In genomic region chr2:44951714-44952113, GRCh38 we compare ENCODE assay signal across 9 cellular contexts. TPM values are rescaled to one million over a fixed set of nuclear protein-coding genes. Genes with fewer than 3 reads are reported as not detected.
DNase-seq lines count a peak whose midpoint lies in the region; ATAC-seq and TF ChIP-seq lines count a peak whose summit lies in the region.
"Had no signal": no experiment of that assay in that cellular context is flagged by ENCODE, and none has a peak within 500 bp of the region (broad histone marks: within the 10 kb centered on the region; RNA-seq: fewer than 3 reads in every experiment).

No MANE protein-coding gene starts in this region.

- H2BK12ac ChIP-seq in H9 (ENCODE audit: insufficient read length, low read depth, low read length): no peak overlapping the region

- peaks cover 99% of the 10 kb centered on the region for H3K27me3 Mint-ChIP-seq in H9 (ENCODE audit: low read depth)
- peaks cover 40 to 97% (median 75%) of the 10 kb centered on the region in 5 donors for H3K27me3 Mint-ChIP-seq in naive thymus-derived CD8-positive, alpha-beta T cell

- H3K27ac ChIP-seq in H9 (ENCODE audit: insufficient read length, low read depth, low read length): no peak overlapping the region

- no CpG with 5 or more reads among the region's 8 CpGs for WGBS in H9 (ENCODE audit: extremely low coverage, insufficient read length, low lambda C conversion rate)

- H2BK15ac ChIP-seq in H9 (ENCODE audit: low read depth, low read length): no peak overlapping the region

- H2BK120ac ChIP-seq in H9 (ENCODE audit: low read depth, low read length, poor library complexity, severe bottlenecking): no peak overlapping the region

- no peak overlapping the region for H4K91ac ChIP-seq in H9 (ENCODE audit: insufficient read length, low read depth, low read length)

- no peak overlapping the region for H3K14ac ChIP-seq in H9 (ENCODE audit: insufficient read depth, low read length)

- no peaks in the 10 kb centered on the region for H3K9me3 ChIP-seq in H9 (ENCODE audit: control insufficient read depth, low read depth, low read length)

- no peaks in the 10 kb centered on the region for H4K20me1 ChIP-seq in H9 (ENCODE audit: control insufficient read depth, insufficient read depth, insufficient read length)

- TF ChIP-seq CTCF in AG04449 (IDR thresholded peaks at IDR 0.05; ENCODE audit: insufficient read depth, low read length, missing control alignments) (no peak), H9 (conservative IDR thresholded peaks at IDR 0.05) (no peak), choroid plexus epithelial cell (conservative IDR thresholded peaks at IDR 0.05; ENCODE audit: low read depth, low read length) (no peak)

- peaks cover 57 to 72% of the 10 kb centered on the region in 2 experiments for H3K4me1 Mint-ChIP-seq in H9
- H3K4me1 Mint-ChIP-seq in naive thymus-derived CD8-positive, alpha-beta T cell: peaks cover 19 to 39% (median 33%) of the 10 kb centered on the region in 4 donors

- no peak overlapping the region for H3K56ac ChIP-seq in H9 (ENCODE audit: insufficient read length, low read depth, low read length)

- H3K4me2 ChIP-seq in H9 (ENCODE audit: insufficient read depth, insufficient read length, low read length): peak overlapping the region; percentile 9

- H2BK20ac ChIP-seq in H9 (ENCODE audit: low read depth, low read length, poor library complexity, severe bottlenecking): no peak overlapping the region

- H2AK5ac ChIP-seq in H9 (ENCODE audit: insufficient read length, low read length): no peak overlapping the region

- peak overlapping the region; percentile 33 for H3K4me3 ChIP-seq in AG04449 (ENCODE audit: low read depth, low read length)
- H3K4me3 ChIP-seq in choroid plexus epithelial cell (ENCODE audit: low read depth, low read length): peak overlapping the region; percentile 46

- H4K5ac ChIP-seq in H9 (ENCODE audit: insufficient read length, low read depth, low read length): no peak overlapping the region

- H3K18ac ChIP-seq in H9 (ENCODE audit: insufficient read length, low read depth, low read length): no peak overlapping the region

- no peaks in the 10 kb centered on the region for H3K79me2 ChIP-seq in H9 (ENCODE audit: insufficient read depth, low read length)

- DNase-seq in AG04449 (ENCODE audit: low read depth, low spot score): no peak
- peak; percentile 46 for DNase-seq in H9
- DNase-seq in choroid plexus epithelial cell (ENCODE audit: low read depth): no peak
- DNase-seq in naive thymus-derived CD8-positive, alpha-beta T cell: peak in 1 of 10 donors; percentile 34
- DNase-seq in activated CD4-positive, alpha-beta T cell treated with anti-CD3 and anti-CD28 coated beads, Interleukin-2, amount 50 U/mL, for 1 hour: no peak
- no peak for DNase-seq in NCI-H2107 treated with DMSO at 0.1 percent for 48 hours (lab: John Stamatoyannopoulos, UW; ENCODE audit: unreplicated experiment)
- no peak for DNase-seq in NCI-H1417 treated with DMSO at 0.1 percent for 48 hours (lab: John Stamatoyannopoulos, UW)

- no peak overlapping the region for H3K4ac ChIP-seq in H9 (ENCODE audit: low read depth, low read length)

- H3K4me3 Mint-ChIP-seq in H9: peak overlapping the region in 1 of 2 experiments; percentile 66; a peak in 4 of 5 replicates
- H3K4me3 Mint-ChIP-seq in naive thymus-derived CD8-positive, alpha-beta T cell: peak overlapping the region in 9 of 10 donors; percentile 10 to 75 (median 48)

- H3K27ac Mint-ChIP-seq in H9: no peak overlapping the region; a peak in 1 of 7 replicates
- peak overlapping the region in 1 of 10 donors; percentile 27 for H3K27ac Mint-ChIP-seq in naive thymus-derived CD8-positive, alpha-beta T cell

- H3K23me2 ChIP-seq in H9 (ENCODE audit: insufficient read length, low read depth, low read length, poor library complexity, severe bottlenecking): peaks cover 19% of the 10 kb centered on the region

- H3K79me1 ChIP-seq in H9 (ENCODE audit: insufficient read depth, low read depth, low read length, poor library complexity, severe bottlenecking): no peaks in the 10 kb centered on the region

- CTCF ChIA-PET in AG04449 (lab: Yijun Ruan, JAX): interaction anchor here (0.6 to 3.9 kb wide), 4 partner anchors 11 to 561 kb away, joined by 3 to 24 read pairs (median 5); no protein-coding TSS in a partner anchor

- no peak overlapping the region for H2AFZ ChIP-seq in H9 (ENCODE audit: low read length)

- H4K8ac ChIP-seq in H9 (replicated peaks; ENCODE audit: insufficient read length, low read depth, low read length): no peak overlapping the region

- POLR2A ChIA-PET in AG04449 (lab: Yijun Ruan, JAX): no interaction called here
- POLR2A ChIA-PET in naive thymus-derived CD8-positive, alpha-beta T cell (lab: Charles Lee): no interaction called here

- H3K9me3 Mint-ChIP-seq in H9: peaks cover 7 to 9% of the 10 kb centered on the region in 2 experiments
- H3K9me3 Mint-ChIP-seq in naive thymus-derived CD8-positive, alpha-beta T cell: peaks cover 0 to 3% (median 0%) of the 10 kb centered on the region in 9 donors

- H3K9ac ChIP-seq in H9 (ENCODE audit: extremely low read depth, insufficient read length, low read length): no peak overlapping the region

- H3K27me3 ChIP-seq in H9 (ENCODE audit: insufficient read depth, low read length): peaks cover 90% of the 10 kb centered on the region

- H3K4me1 ChIP-seq in H9 (ENCODE audit: insufficient read depth, low read length): peaks cover 3% of the 10 kb centered on the region; the same call in 1 of the 2 replicates

- no peak overlapping the region for H3T11ph ChIP-seq in H9 (ENCODE audit: low read length)

- ATAC-seq in naive thymus-derived CD8-positive, alpha-beta T cell: no peak
- no peak for ATAC-seq in HG02885 (IDR thresholded peaks at IDR 0.05; ENCODE audit: poor library complexity, unreplicated experiment)

- no peak overlapping the region for H3K23ac ChIP-seq in H9 (ENCODE audit: insufficient read length, low read depth, low read length)

- no peak overlapping the region for H2BK5ac ChIP-seq in H9 (ENCODE audit: insufficient read length, low read length)

- peaks cover 0 to 18% (median 0%) of the 10 kb centered on the region in 3 experiments; a peak in 5 of 7 replicates for H3K36me3 Mint-ChIP-seq in H9 (ENCODE audit: insufficient read depth in 1 of 3, low read depth in 3 of 3)
- no peaks in the 10 kb centered on the region for H3K36me3 Mint-ChIP-seq in naive thymus-derived CD8-positive, alpha-beta T cell

RNA-seq across cellular contexts. Expression of gene SIX3, which starts 10.2 kb away (rescaled TPM):
- total RNA-seq in H9 (2021): 0.35 and 0.55 TPM in 2 replicates
- not detected for total RNA-seq in naive thymus-derived CD8-positive, alpha-beta T cell
- not detected for polyA plus RNA-seq in naive thymus-derived CD8-positive, alpha-beta T cell
- total RNA-seq: pulmonary artery endothelial cell had no signal

RNA-seq across cellular contexts. Expression of gene SIX2, which starts 57.5 kb away (rescaled TPM):
- 0.15 TPM in 1 of 2 replicates, not detected in the other for total RNA-seq in H9 (2021)
- total RNA-seq in naive thymus-derived CD8-positive, alpha-beta T cell: not detected
- polyA plus RNA-seq in naive thymus-derived CD8-positive, alpha-beta T cell: not detected
